Comparison of ENCODE assay signal across 8 cellular contexts in genomic region chr9:137534256-137535119, GRCh38. TPM values are rescaled to one million over a fixed set of nuclear protein-coding genes. Genes with fewer than 3 reads are reported as not detected.
DNase-seq lines count a peak whose midpoint lies in the region; ATAC-seq, FAIRE-seq and TF ChIP-seq lines count a peak whose summit lies in the region.

No MANE protein-coding gene starts in this region.

- H3K27ac ChIP-seq in PC-9 (no peak overlapping the region), kidney (ENCODE audit: low read depth in 2 of 2, low read length in 2 of 2) (no peak overlapping the region), tibial artery (no peak overlapping the region)

- H3K36me3 ChIP-seq in PC-9 (ENCODE audit: low read depth), result no peaks in the 10 kb centered on the region
- H3K36me3 ChIP-seq in kidney (ENCODE audit: control insufficient read depth in 1 of 2, insufficient read depth in 2 of 2, low read length in 2 of 2), result no peaks in the 10 kb centered on the region
- peaks cover under 1 to 42% (median 16%) of the 10 kb centered on the region in 3 donors for H3K36me3 ChIP-seq in tibial artery

- H3K4me3 ChIP-seq in PC-9, result no peak overlapping the region
- no peak overlapping the region for H3K4me3 ChIP-seq in kidney (ENCODE audit: low read length in 2 of 2)
- H3K4me3 ChIP-seq in tibial artery, result no peak overlapping the region

- FAIRE-seq in kidney (lab: Jason Lieb, UNC), result no peak

- peaks cover 4% of the 10 kb centered on the region; the same call in 1 of the 2 replicates for H3F3A ChIP-seq in PC-9 (ENCODE audit: insufficient read depth, low read depth)

- POLR2A ChIA-PET in PC-9 (lab: Charles Lee; ENCODE audit: unreplicated experiment), result interaction anchor here (0.5 to 0.8 kb wide), 4 partner anchors 61 to 1425 kb away, joined by 3 to 5 read pairs (median 4); partner anchors contain the start of gene ENTPD8

- no peak for ATAC-seq in GM19395 (IDR thresholded peaks at IDR 0.05; ENCODE audit: unreplicated experiment)

- H3K4me1 ChIP-seq in PC-9 (replicated peaks; ENCODE audit: insufficient read depth) (peaks cover 4% of the 10 kb centered on the region), kidney (ENCODE audit: control insufficient read depth in 1 of 2, insufficient read depth in 1 of 2, low read depth in 1 of 2, low read length in 2 of 2) (peaks cover 0 to 9% of the 10 kb centered on the region in 2 donors), tibial artery (peaks cover 0 to 10% (median 6%) of the 10 kb centered on the region in 4 donors)

- H3K27me3 ChIP-seq in PC-9 (ENCODE audit: insufficient read depth, low read depth) (no peaks in the 10 kb centered on the region), tibial artery (no peaks in the 10 kb centered on the region)

- 0 out of 2 replicates have a peak overlapping the region, but pooled peaks have one; percentile 26 for H3K4me2 ChIP-seq in PC-9

- H3K9me2 ChIP-seq in PC-9 (ENCODE audit: insufficient read depth), result no peaks in the 10 kb centered on the region

- no peaks in the 10 kb centered on the region for H3K79me2 ChIP-seq in PC-9 (ENCODE audit: low read depth)

- in situ Hi-C loops in KBM-7 (cut with MboI; ENCODE audit: low pct_unique_long_range_greater_than_20kb, low sequenced_read_pairs), result no loop called here
- in situ Hi-C loops in T47D (cut with HindIII; ENCODE audit: low pct_unique_long_range_greater_than_20kb, low sequenced_read_pairs), result no loop called here

- peak; percentile 35 for DNase-seq in NCI-H1694 treated with DMSO at 0.1 percent for 48 hours (lab: John Stamatoyannopoulos, UW)
- DNase-seq in NCI-H1694 (lab: John Stamatoyannopoulos, UW), result no peak
- peak; percentile 85 for DNase-seq in KBM-7
- peak; percentile 44 to 51 for DNase-seq in PC-9
- peak; percentile 87 to 89 for DNase-seq in T47D (ENCODE audit: low read depth in 1 of 2, low spot score in 1 of 2)
- DNase-seq in kidney, result no peak
- no peak for DNase-seq in tibial artery

- H3K9me3 ChIP-seq in PC-9 (ENCODE audit: insufficient read depth, low read depth), result no peaks in the 10 kb centered on the region
- H3K9me3 ChIP-seq in kidney (ENCODE audit: control insufficient read depth in 1 of 2, low read length in 2 of 2), result no peaks in the 10 kb centered on the region
- H3K9me3 ChIP-seq in tibial artery, result no peaks in the 10 kb centered on the region

- H3K9ac ChIP-seq in kidney (ENCODE audit: low read length in 2 of 2), result no peak overlapping the region

- CTCF ChIA-PET in PC-9 (lab: Charles Lee), result interaction anchor here (0.6 to 1.0 kb wide), 7 partner anchors 21 to 467 kb away, joined by 3 to 5 read pairs (median 4); partner anchors contain the start of gene MAN1B1

- intact Hi-C loops in PC-9 (cut with micrococcal nuclease; ENCODE audit: unreplicated experiment), result no loop called here
- intact Hi-C loops in kidney (cut with DNase I), result no loop called here
- intact Hi-C loops in tibial artery (cut with DNase I; ENCODE audit: low total_unique reads), result loop anchor here (10.0 kb wide), 1 partner anchor 70 kb away; no protein-coding TSS in a partner anchor

- no TSS peak for BruUV-seq in PC-9 (replicated peaks; lab: Mats Ljungman, UMichigan)

- no peaks in the 10 kb centered on the region for H4K20me1 ChIP-seq in PC-9 (ENCODE audit: insufficient read depth)

- peak overlapping the region; percentile 72; the same call in 1 of the 2 replicates for H2AFZ ChIP-seq in PC-9

- peak; percentile 65; the same call in 1 of the 2 replicates for TF ChIP-seq CTCF in PC-9 (conservative IDR thresholded peaks at IDR 0.05)
- TF ChIP-seq CTCF in kidney (IDR thresholded peaks at IDR 0.05; ENCODE audit: borderline replicate concordance, extremely low read depth, insufficient read depth), result peak; percentile 62
- peak; percentile 51 to 64 for TF ChIP-seq CTCF in tibial artery (IDR thresholded peaks at IDR 0.05)

RNA-seq across cellular contexts. Expression of gene PNPLA7, which starts 15.7 kb away (rescaled TPM):
- total RNA-seq in PC-9 (2021) (1.9 and 4.9 TPM in 2 replicates), kidney (9.6 TPM)
- 2.1 TPM for polyA plus RNA-seq in kidney (ENCODE audit: insufficient read depth, low read depth, low replicate concordance)

RNA-seq across cellular contexts. Expression of gene MRPL41, which starts 17.2 kb away (rescaled TPM):
- total RNA-seq in PC-9 (2021) (54.5 and 87.7 TPM in 2 replicates), kidney (47.3 TPM)
- 150 TPM for polyA plus RNA-seq in kidney (ENCODE audit: insufficient read depth, low read depth, low replicate concordance)

RNA-seq across cellular contexts. Expression of gene DPH7, which starts 44.2 kb away (rescaled TPM):
- 48.5 and 52.2 TPM in 2 replicates for total RNA-seq in PC-9 (2021)
- 31.4 TPM for total RNA-seq in kidney
- polyA plus RNA-seq in kidney (ENCODE audit: insufficient read depth, low read depth, low replicate concordance), result 23.2 TPM

RNA-seq across cellular contexts. Expression of gene ZMYND19, which starts 55.8 kb away (rescaled TPM):
- total RNA-seq in PC-9 (2021) (47.7 and 49.2 TPM in 2 replicates), kidney (19.1 TPM)
- polyA plus RNA-seq in kidney (ENCODE audit: insufficient read depth, low read depth, low replicate concordance), result 13.5 TPM

Comparison
In these comparisons a context has a peak if more than half of its experiments do, and no peak if none do; other contexts are left out.
1. DNase-seq: peak in NCI-H1694 treated with DMSO at 0.1 percent for 48 hours (single experiment), KBM-7 (single experiment), PC-9 (2 of 2) and T47D (2 of 2); none in NCI-H1694 (single experiment), kidney (single experiment) and tibial artery (0 of 2).
2. Peak in every context shown above with its lines, with median percentiles within 50 percentile points of each other: CTCF ChIP-seq.